18 cellular contexts compared by ENCODE assay signal in genomic region chr1:100612540-100612939, GRCh38.
"Had no signal": no experiment of that assay in that cellular context is flagged by ENCODE, and none has a peak within 500 bp of the region (broad histone marks: within the 10 kb centered on the region; RNA-seq: fewer than 3 reads in every experiment).

No MANE protein-coding gene starts in this region.

- DNase-seq: KBM-7, MG63, NCI-H1092 treated with DMSO at 0.1 percent for 48 hours, NCI-H1417, NCI-H1436 treated with DMSO at 0.1 percent for 48 hours, NCI-H1694 treated with DMSO at 0.1 percent for 48 hours, NCI-H1930, NCI-H2081, NCI-H2107, NCI-H2227 treated with DMSO at 0.1 percent for 48 hours, NCI-H446, NCI-H510A, NCI-H524 treated with DMSO at 0.1 percent for 48 hours, NCI-H69, NCI-H774, Right ventricle myocardium superior, RPMI8226, SIG-M5 had no signal
